Comparison of ENCODE assay signal across 17 cellular contexts in the genomic region with DNA sequence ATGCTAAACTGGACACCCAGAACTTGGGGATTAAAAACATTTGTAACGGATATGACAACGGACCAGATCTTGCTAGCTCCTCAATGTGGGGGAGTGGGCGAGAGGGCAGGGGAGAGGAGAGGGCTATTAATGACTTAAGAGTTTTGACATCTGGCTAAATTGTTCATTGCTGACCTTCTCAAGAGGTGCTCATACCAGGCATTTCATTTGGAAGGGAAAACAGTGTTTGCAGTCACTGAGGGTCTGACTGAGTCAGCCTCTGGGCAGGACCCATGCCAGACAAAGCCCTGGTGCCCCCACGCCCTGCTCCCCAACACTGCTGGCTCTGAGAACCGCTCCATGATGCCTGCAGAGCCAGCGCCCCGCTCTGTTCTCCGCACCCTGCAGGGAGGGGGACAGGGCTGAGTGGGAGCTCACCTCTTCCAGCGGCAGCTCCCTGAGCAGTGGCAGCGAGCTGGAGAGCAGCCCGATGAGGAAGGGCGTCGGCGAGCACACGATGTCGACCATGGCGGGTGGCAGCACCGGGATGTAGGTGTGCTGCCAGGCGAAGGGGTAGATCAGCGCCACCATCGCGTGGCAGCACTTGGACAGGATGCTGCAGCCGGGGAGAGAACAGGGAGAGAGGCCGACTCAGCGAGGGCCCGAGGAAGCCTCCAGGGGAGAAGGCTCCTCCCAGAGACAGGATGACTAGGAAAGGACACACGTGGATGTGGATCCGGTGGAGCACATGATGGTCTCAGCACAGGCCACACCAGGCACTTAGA. TPM values are rescaled to one million over a fixed set of nuclear protein-coding genes. Genes with fewer than 3 reads are reported as not detected.
DNase-seq lines count a peak whose midpoint lies in the region; TF ChIP-seq lines count a peak whose summit lies in the region.
"Had no signal": no experiment of that assay in that cellular context is flagged by ENCODE, and none has a peak within 500 bp of the region (broad histone marks: within the 10 kb centered on the region; RNA-seq: fewer than 3 reads in every experiment).

No MANE protein-coding gene starts in this region.

- no peak overlapping the region for H2AK5ac ChIP-seq in neuronal stem cell (ENCODE audit: low read depth, low read length)

- H3K27ac ChIP-seq in neuronal stem cell (replicated peaks; ENCODE audit: low read length) = no peak overlapping the region
- H3K27ac ChIP-seq in testis = no peak overlapping the region
- H3K27ac ChIP-seq: skin epidermis, VCaP had no signal

- H3K14ac ChIP-seq in neuronal stem cell (ENCODE audit: low read length) = peak overlapping the region; percentile 71

- H3K36me3 ChIP-seq in MG63 (no peaks in the 10 kb centered on the region; the same call in 1 of the 2 replicates), neuronal stem cell (replicated peaks in 1 of 2; ENCODE audit: control insufficient read depth in 2 of 2, insufficient read depth in 2 of 2, low read length in 2 of 2) (peaks cover 16 to 31% of the 10 kb centered on the region in 2 donors), testis (ENCODE audit: low read depth, missing control alignments) (no peaks in the 10 kb centered on the region)

- no peaks in the 10 kb centered on the region for H3K79me1 ChIP-seq in neuronal stem cell (ENCODE audit: low read depth, low read length)

- no peak for TF ChIP-seq POLR2A in testis (IDR thresholded peaks at IDR 0.05)

- H3K4me3 Mint-ChIP-seq in endothelial cell (ENCODE audit: unreplicated experiment) = peak overlapping the region; percentile 9
- H3K4me3 Mint-ChIP-seq: activated CD4-positive, alpha-beta memory T cell treated with anti-CD3 and anti-CD28 coated beads for 36 hours; activated naive CD4-positive, alpha-beta T cell treated with anti-CD3 and anti-CD28 coated beads, Interleukin-2, amount 50 U/mL, for 24 hours; dendritic cell treated with granulocyte-macrophage colony-stimulating factor and Interleukin-4, amounts not matched to agents 40 ng/mL and 50 ng/mL, for 4 days had no signal

- peaks cover 4 to 9% of the 10 kb centered on the region in 2 donors for H3K4me1 ChIP-seq in neuronal stem cell (ENCODE audit: control insufficient read depth in 2 of 2, insufficient read depth in 1 of 2, low read depth in 1 of 2, low read length in 2 of 2)
- H3K4me1 ChIP-seq in testis = no peaks in the 10 kb centered on the region

- H3K18ac ChIP-seq in neuronal stem cell (ENCODE audit: low read length) = peak overlapping the region; percentile 80

- H2BK120ac ChIP-seq in neuronal stem cell (ENCODE audit: low read depth, low read length) = no peak overlapping the region

- intact Hi-C loops in testis (cut with DNase I; ENCODE audit: low total_unique reads) = no loop called here

- H4K91ac ChIP-seq in neuronal stem cell (ENCODE audit: low read depth, low read length, poor library complexity) = no peak overlapping the region

- H3K9me3 ChIP-seq in MG63 (no peaks in the 10 kb centered on the region), neuronal stem cell (replicated peaks in 1 of 2; ENCODE audit: control insufficient read depth in 2 of 2, insufficient read depth in 1 of 2, low read depth in 1 of 2, low read length in 2 of 2) (no peaks in the 10 kb centered on the region), testis (no peaks in the 10 kb centered on the region)

- peak overlapping the region; percentile 60 for H3K9ac ChIP-seq in neuronal stem cell (ENCODE audit: low read depth, low read length, poor library complexity)

- WGBS in neuronal stem cell (ENCODE audit: extremely low coverage in 2 of 2, insufficient read length in 2 of 2, insufficient replicate concordance in 1 of 2), 2 donors = no CpG with 5 or more reads among the region's 28 CpGs
- 70 to 76% methylated on average over 26 to 28 of the region's 28 CpGs for WGBS in testis, 2 donors

- H3K4ac ChIP-seq in neuronal stem cell (ENCODE audit: low read length) = no peak overlapping the region

- peaks cover 2% of the 10 kb centered on the region for H3K27me3 Mint-ChIP-seq in endothelial cell (ENCODE audit: unreplicated experiment)

- H3K27ac Mint-ChIP-seq in endothelial cell (ENCODE audit: unreplicated experiment) = peak overlapping the region; percentile 7
- H3K27ac Mint-ChIP-seq: activated CD4-positive, alpha-beta memory T cell treated with anti-CD3 and anti-CD28 coated beads for 36 hours; activated naive CD4-positive, alpha-beta T cell treated with anti-CD3 and anti-CD28 coated beads, Interleukin-2, amount 50 U/mL, for 24 hours; dendritic cell treated with granulocyte-macrophage colony-stimulating factor and Interleukin-4, amounts not matched to agents 40 ng/mL and 50 ng/mL, for 4 days had no signal

- no peak overlapping the region for H2BK12ac ChIP-seq in neuronal stem cell (ENCODE audit: low read length)

- no peaks in the 10 kb centered on the region for H3K27me3 ChIP-seq in MG63
- no peaks in the 10 kb centered on the region for H3K27me3 ChIP-seq in neuronal stem cell (ENCODE audit: control insufficient read depth in 3 of 3, insufficient read depth in 3 of 3, low read depth in 1 of 3, low read length in 3 of 3)
- no peaks in the 10 kb centered on the region for H3K27me3 ChIP-seq in testis

- no peak overlapping the region for H4K8ac ChIP-seq in neuronal stem cell (ENCODE audit: low read depth, low read length)

- H3K36me3 Mint-ChIP-seq in endothelial cell (ENCODE audit: low read depth, unreplicated experiment) = peaks cover 4% of the 10 kb centered on the region
- H3K36me3 Mint-ChIP-seq: activated CD4-positive, alpha-beta memory T cell treated with anti-CD3 and anti-CD28 coated beads for 36 hours; activated naive CD4-positive, alpha-beta T cell treated with anti-CD3 and anti-CD28 coated beads, Interleukin-2, amount 50 U/mL, for 24 hours had no signal

- no peak overlapping the region for H2BK15ac ChIP-seq in neuronal stem cell (ENCODE audit: low read length)

- no peaks in the 10 kb centered on the region for H3K9me3 Mint-ChIP-seq in endothelial cell (ENCODE audit: unreplicated experiment)
- H3K9me3 Mint-ChIP-seq: activated CD4-positive, alpha-beta memory T cell treated with anti-CD3 and anti-CD28 coated beads for 36 hours; activated naive CD4-positive, alpha-beta T cell treated with anti-CD3 and anti-CD28 coated beads, Interleukin-2, amount 50 U/mL, for 24 hours; dendritic cell treated with granulocyte-macrophage colony-stimulating factor and Interleukin-4, amounts not matched to agents 40 ng/mL and 50 ng/mL, for 4 days had no signal

- no peaks in the 10 kb centered on the region for H3K4me1 Mint-ChIP-seq in endothelial cell (ENCODE audit: unreplicated experiment)
- H3K4me1 Mint-ChIP-seq: activated naive CD4-positive, alpha-beta T cell treated with anti-CD3 and anti-CD28 coated beads, Interleukin-2, amount 50 U/mL, for 24 hours had no signal

- peak overlapping the region; percentile 39 for H2BK5ac ChIP-seq in neuronal stem cell (ENCODE audit: low read length)

- DNase-seq in EH (ENCODE audit: low read depth) (peak; percentile 18), MG63 (peak; percentile 41), endothelial cell (ENCODE audit: low spot score) (no peak), neuronal stem cell (ENCODE audit: low spot score) (no peak), testis (no peak), NCI-H510A treated with DMSO at 0.1 percent for 48 hours (lab: John Stamatoyannopoulos, UW) (no peak), AG20443 (ENCODE audit: low spot score) (no peak)
- DNase-seq in activated T-cell treated with anti-CD3 and anti-CD28 coated beads, Interleukin-2, amount 50 U/mL, for 1 hour = no peak
- DNase-seq: activated CD4-positive, alpha-beta memory T cell treated with anti-CD3 and anti-CD28 coated beads for 36 hours; GF-D8; NCI-H146; NCI-H2227 treated with DMSO at 0.1 percent for 48 hours; stimulated activated CD4-positive, alpha-beta T cell treated with anti-CD3 and anti-CD28 coated beads, Interleukin-4, amount 100 ng/mL, for 24 hours had no signal

- peak overlapping the region; percentile 73 for H3K23ac ChIP-seq in neuronal stem cell (ENCODE audit: low read depth, low read length, poor library complexity)

- H3K4me3 ChIP-seq in MG63 (no peak overlapping the region), neuronal stem cell (ENCODE audit: low read length in 2 of 2) (no peak overlapping the region), testis (no peak overlapping the region)
- H3K4me3 ChIP-seq: skin epidermis had no signal

- TF ChIP-seq CTCF in endothelial cell (IDR thresholded peaks at IDR 0.05; ENCODE audit: unreplicated experiment) (no peak), testis (IDR thresholded peaks at IDR 0.05) (no peak)

- H2AFZ ChIP-seq in neuronal stem cell (ENCODE audit: low read length) = no peak overlapping the region

- no peak overlapping the region for H3K4me2 ChIP-seq in neuronal stem cell (ENCODE audit: insufficient read depth, low read length, poor library complexity, severe bottlenecking)

RNA-seq across cellular contexts. Expression of gene MKRN1, which starts 47.8 kb away (rescaled TPM):
- 29.7 and 45.8 TPM in 2 replicates for total RNA-seq in MG63 (2014; rRNA removed; shearing (Covaris generic); ENCODE audit: low replicate concordance)
- total RNA-seq in endothelial cell (ENCODE audit: unreplicated experiment) = 79.9 TPM
- 83.9 TPM for polyA plus RNA-seq in neuronal stem cell (2013, experiment 1 of 2)
- 80.5 TPM for polyA plus RNA-seq in neuronal stem cell (2013, experiment 2 of 2)
- 100 to 1,000 TPM; 142 to 158 TPM for total RNA-seq in testis
- 320 TPM for polyA plus RNA-seq in testis (ENCODE audit: insufficient read depth, low read depth, low replicate concordance)

Comparison
In these comparisons a context has a peak if more than half of its experiments do, and no peak if none do; other contexts are left out.
1. DNase-seq: peak in EH (single experiment) and MG63 (single experiment); none in endothelial cell (single experiment), neuronal stem cell (single experiment), testis (single experiment), NCI-H510A treated with DMSO at 0.1 percent for 48 hours (single experiment), AG20443 (single experiment) and activated T-cell treated with anti-CD3 and anti-CD28 coated beads, Interleukin-2, amount 50 U/mL, for 1 hour (single experiment).